In the genomic region with DNA sequence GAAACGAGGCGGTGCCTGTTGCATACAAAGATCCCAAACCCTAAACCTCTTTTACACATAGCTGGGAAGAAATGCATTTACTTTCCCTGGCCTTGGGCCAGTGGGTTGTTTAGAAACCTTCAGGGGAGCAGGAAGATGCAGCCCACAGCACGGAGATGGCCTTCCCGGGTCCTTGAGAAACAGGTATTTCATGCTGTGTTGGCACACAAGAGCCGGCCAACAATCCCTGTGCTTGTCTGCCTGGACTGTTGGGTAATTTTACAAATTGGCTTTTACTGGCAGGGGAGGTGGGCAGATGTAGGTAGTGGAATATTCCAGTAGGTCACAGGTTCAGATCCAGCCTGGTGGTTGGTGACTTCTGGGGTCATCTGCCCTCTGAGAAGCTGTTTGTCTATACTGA, we compare ENCODE assay signal across 26 cellular contexts.
"Had no signal": no experiment of that assay in that cellular context is flagged by ENCODE, and none has a peak within 500 bp of the region (broad histone marks: within the 10 kb centered on the region; RNA-seq: fewer than 3 reads in every experiment).

No MANE protein-coding gene starts in this region.

- H3K27ac Mint-ChIP-seq: memory B cell; natural killer cell; stimulated activated naive CD8-positive, alpha-beta T cell treated with anti-CD3 and anti-CD28 coated beads, Interleukin-15, amount 100 ng/mL, for 72 hours had no signal

- H3K36me3 Mint-ChIP-seq: memory B cell, natural killer cell had no signal

- H3K4me3 ChIP-seq: dorsolateral prefrontal cortex, gastrocnemius medialis, heart left ventricle, hepatocyte, lung, ovary, right lobe of liver, tibial artery, upper lobe of right lung, uterus had no signal

- H3K4me3 Mint-ChIP-seq: memory B cell; natural killer cell; stimulated activated naive CD8-positive, alpha-beta T cell treated with anti-CD3 and anti-CD28 coated beads, Interleukin-15, amount 100 ng/mL, for 72 hours had no signal

- H3K4me1 Mint-ChIP-seq: memory B cell; natural killer cell; stimulated activated naive CD8-positive, alpha-beta T cell treated with anti-CD3 and anti-CD28 coated beads, Interleukin-15, amount 100 ng/mL, for 72 hours had no signal

- H3K9me3 Mint-ChIP-seq: memory B cell; natural killer cell; stimulated activated naive CD8-positive, alpha-beta T cell treated with anti-CD3 and anti-CD28 coated beads, Interleukin-15, amount 100 ng/mL, for 72 hours had no signal

- DNase-seq: dorsolateral prefrontal cortex; effector CD4-positive, alpha-beta T cell; foreskin fibroblast; heart left ventricle; kidney; natural killer cell; occipital lobe; ovary; posterior cingulate gyrus; right lobe of liver; small intestine; stimulated activated CD4-positive, alpha-beta T cell treated with anti-CD3 and anti-CD28 coated beads, Interleukin-12 subunit alpha, Interleukin-12 subunit beta, amount 100 ng/mL, for 4 hours; stimulated activated CD4-positive, alpha-beta T cell treated with anti-CD3 and anti-CD28 coated beads, Interleukin-1b, Interleukin-23, amount 100 ng/mL, for 48 hours; stimulated activated CD4-positive, alpha-beta T cell treated with anti-CD3 and anti-CD28 coated beads, Interleukin-4, amount 100 ng/mL, for 1 hour; stimulated activated CD8-positive, alpha-beta memory T cell treated with anti-CD3 and anti-CD28 coated beads, Interleukin-4, amount 100 ng/mL, for 48 hours; stimulated activated naive CD4-positive, alpha-beta T cell; stimulated activated naive CD8-positive, alpha-beta T cell treated with anti-CD3 and anti-CD28 coated beads, Interleukin-15, amount 100 ng/mL, for 72 hours; tibial artery; upper lobe of right lung; uterus had no signal

- ATAC-seq: esophagus mucosa; left lobe of liver; natural killer cell; right lobe of liver; stimulated activated naive CD8-positive, alpha-beta T cell treated with anti-CD3 and anti-CD28 coated beads, Interleukin-15, amount 100 ng/mL, for 72 hours; upper lobe of right lung had no signal
